ENCODE assay signal across 1 cellular context in the genomic region with DNA sequence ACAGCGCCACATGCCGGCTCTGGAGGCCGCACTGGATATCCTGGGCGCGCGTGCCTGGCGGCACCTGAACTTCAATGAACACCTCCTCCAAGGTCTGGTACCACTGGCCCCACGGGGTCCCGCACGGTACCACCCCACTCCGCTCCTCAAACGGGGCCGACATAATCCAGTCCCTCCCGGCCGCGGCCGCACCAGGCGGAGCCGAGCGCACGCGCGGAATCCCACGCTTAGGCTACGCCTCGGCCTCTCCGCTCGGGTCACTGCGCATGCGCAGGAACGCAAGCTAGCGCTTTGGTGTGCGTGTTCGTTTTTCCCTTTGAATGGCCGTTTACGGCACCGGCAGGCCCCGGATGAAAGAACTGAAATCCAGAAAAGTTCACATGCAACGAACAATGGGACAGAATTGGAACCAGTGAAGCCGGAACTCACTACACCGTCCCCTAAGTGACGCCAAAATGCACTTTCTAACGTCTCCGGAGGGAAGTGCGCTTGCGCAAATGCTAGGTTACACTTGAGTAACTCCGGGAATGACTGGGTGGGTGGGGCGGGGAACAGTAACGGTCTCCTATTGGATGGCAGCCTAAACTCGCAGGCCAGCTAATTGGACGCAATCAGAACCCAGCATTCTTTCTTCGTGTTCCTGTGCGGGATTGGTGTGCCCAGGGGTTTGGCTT.
TF ChIP-seq lines count a peak whose summit lies in the region.

A gene with protein sequence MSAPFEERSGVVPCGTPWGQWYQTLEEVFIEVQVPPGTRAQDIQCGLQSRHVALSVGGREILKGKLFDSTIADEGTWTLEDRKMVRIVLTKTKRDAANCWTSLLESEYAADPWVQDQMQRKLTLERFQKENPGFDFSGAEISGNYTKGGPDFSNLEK (minus strand): TSS at position 215 of the 674 bp plus-strand sequence. CDS start 52 bp downstream, at position 163.

TF ChIP-seq in HepG2, 621 proteins besides CTCF, POLR2A, EP300 and RAD21 (continued from another document and continues in another):
- TF ChIP-seq, protein P1, sequence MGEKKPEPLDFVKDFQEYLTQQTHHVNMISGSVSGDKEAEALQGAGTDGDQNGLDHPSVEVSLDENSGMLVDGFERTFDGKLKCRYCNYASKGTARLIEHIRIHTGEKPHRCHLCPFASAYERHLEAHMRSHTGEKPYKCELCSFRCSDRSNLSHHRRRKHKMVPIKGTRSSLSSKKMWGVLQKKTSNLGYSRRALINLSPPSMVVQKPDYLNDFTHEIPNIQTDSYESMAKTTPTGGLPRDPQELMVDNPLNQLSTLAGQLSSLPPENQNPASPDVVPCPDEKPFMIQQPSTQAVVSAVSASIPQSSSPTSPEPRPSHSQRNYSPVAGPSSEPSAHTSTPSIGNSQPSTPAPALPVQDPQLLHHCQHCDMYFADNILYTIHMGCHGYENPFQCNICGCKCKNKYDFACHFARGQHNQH (CRISPR knock-in tag; IDR thresholded peaks at IDR 0.05) = peak; percentile 82
- TF ChIP-seq ZNF569 (CRISPR knock-in tag; IDR thresholded peaks at IDR 0.05; ENCODE audit: borderline replicate concordance) = no peak
- TF ChIP-seq ZSCAN20 (CRISPR knock-in tag; IDR thresholded peaks at IDR 0.05; ENCODE audit: borderline replicate concordance) = peak; percentile 67; the same call in 1 of the 2 replicates
- TF ChIP-seq, protein P2, sequence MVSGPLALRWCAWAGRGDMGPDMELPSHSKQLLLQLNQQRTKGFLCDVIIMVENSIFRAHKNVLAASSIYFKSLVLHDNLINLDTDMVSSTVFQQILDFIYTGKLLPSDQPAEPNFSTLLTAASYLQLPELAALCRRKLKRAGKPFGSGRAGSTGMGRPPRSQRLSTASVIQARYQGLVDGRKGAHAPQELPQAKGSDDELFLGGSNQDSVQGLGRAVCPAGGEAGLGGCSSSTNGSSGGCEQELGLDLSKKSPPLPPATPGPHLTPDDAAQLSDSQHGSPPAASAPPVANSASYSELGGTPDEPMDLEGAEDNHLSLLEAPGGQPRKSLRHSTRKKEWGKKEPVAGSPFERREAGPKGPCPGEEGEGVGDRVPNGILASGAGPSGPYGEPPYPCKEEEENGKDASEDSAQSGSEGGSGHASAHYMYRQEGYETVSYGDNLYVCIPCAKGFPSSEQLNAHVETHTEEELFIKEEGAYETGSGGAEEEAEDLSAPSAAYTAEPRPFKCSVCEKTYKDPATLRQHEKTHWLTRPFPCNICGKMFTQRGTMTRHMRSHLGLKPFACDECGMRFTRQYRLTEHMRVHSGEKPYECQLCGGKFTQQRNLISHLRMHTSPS (CRISPR knock-in tag; IDR thresholded peaks at IDR 0.05; ENCODE audit: low read depth) = no peak
- TF ChIP-seq ZFP41 (CRISPR knock-in tag; IDR thresholded peaks at IDR 0.05; ENCODE audit: borderline replicate concordance) = peak; percentile 90
- no peak for TF ChIP-seq SIN3B (IDR thresholded peaks at IDR 0.05; ENCODE audit: low read length)
- TF ChIP-seq ZC3H4 (CRISPR knock-in tag; IDR thresholded peaks at IDR 0.05; ENCODE audit: borderline replicate concordance) = peak; percentile 91; the same call in 1 of the 2 replicates
- TF ChIP-seq NCOA1 (CRISPR knock-in tag; IDR thresholded peaks at IDR 0.05) = no peak
- no peak for TF ChIP-seq MAFF (IDR thresholded peaks at IDR 0.05; ENCODE audit: low read depth, low read length)
- peak; percentile 41; the same call in 1 of the 2 replicates for TF ChIP-seq ARHGAP35 (CRISPR knock-in tag; IDR thresholded peaks at IDR 0.05; ENCODE audit: borderline replicate concordance)
- peak; percentile 68; the same call in 1 of the 2 replicates for TF ChIP-seq ZNF264 (CRISPR knock-in tag; IDR thresholded peaks at IDR 0.05)
- no peak; the same call in 1 of the 2 replicates for TF ChIP-seq ZNF878 (CRISPR knock-in tag; IDR thresholded peaks at IDR 0.05)
- no peak for TF ChIP-seq NR2F6 (IDR thresholded peaks at IDR 0.05)
- 0 out of 2 replicates have a peak, but pooled peaks have one; percentile 21 for TF ChIP-seq NR2F6 (CRISPR knock-in tag; IDR thresholded peaks at IDR 0.05)
- TF ChIP-seq, protein P3, sequence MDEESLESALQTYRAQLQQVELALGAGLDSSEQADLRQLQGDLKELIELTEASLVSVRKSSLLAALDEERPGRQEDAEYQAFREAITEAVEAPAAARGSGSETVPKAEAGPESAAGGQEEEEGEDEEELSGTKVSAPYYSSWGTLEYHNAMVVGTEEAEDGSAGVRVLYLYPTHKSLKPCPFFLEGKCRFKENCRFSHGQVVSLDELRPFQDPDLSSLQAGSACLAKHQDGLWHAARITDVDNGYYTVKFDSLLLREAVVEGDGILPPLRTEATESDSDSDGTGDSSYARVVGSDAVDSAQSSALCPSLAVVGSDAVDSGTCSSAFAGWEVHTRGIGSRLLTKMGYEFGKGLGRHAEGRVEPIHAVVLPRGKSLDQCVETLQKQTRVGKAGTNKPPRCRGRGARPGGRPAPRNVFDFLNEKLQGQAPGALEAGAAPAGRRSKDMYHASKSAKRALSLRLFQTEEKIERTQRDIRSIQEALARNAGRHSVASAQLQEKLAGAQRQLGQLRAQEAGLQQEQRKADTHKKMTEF (CRISPR knock-in tag; IDR thresholded peaks at IDR 0.05) = peak; percentile 79
- peak; percentile 84 for TF ChIP-seq ASH2L (IDR thresholded peaks at IDR 0.05; ENCODE audit: insufficient read length, low read depth, low read length)
- TF ChIP-seq ZNF232 (CRISPR knock-in tag; IDR thresholded peaks at IDR 0.05; ENCODE audit: borderline replicate concordance) = peak; percentile 90; the same call in 1 of the 2 replicates
- TF ChIP-seq, protein P4, sequence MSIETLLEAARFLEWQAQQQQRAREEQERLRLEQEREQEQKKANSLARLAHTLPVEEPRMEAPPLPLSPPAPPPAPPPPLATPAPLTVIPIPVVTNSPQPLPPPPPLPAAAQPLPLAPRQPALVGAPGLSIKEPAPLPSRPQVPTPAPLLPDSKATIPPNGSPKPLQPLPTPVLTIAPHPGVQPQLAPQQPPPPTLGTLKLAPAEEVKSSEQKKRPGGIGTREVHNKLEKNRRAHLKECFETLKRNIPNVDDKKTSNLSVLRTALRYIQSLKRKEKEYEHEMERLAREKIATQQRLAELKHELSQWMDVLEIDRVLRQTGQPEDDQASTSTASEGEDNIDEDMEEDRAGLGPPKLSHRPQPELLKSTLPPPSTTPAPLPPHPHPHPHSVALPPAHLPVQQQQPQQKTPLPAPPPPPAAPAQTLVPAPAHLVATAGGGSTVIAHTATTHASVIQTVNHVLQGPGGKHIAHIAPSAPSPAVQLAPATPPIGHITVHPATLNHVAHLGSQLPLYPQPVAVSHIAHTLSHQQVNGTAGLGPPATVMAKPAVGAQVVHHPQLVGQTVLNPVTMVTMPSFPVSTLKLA (IDR thresholded peaks at IDR 0.05) = peak; percentile 14; the same call in 1 of the 2 replicates
- TF ChIP-seq, protein P5, sequence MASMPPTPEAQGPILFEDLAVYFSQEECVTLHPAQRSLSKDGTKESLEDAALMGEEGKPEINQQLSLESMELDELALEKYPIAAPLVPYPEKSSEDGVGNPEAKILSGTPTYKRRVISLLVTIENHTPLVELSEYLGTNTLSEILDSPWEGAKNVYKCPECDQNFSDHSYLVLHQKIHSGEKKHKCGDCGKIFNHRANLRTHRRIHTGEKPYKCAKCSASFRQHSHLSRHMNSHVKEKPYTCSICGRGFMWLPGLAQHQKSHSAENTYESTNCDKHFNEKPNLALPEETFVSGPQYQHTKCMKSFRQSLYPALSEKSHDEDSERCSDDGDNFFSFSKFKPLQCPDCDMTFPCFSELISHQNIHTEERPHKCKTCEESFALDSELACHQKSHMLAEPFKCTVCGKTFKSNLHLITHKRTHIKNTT (CRISPR knock-in tag; IDR thresholded peaks at IDR 0.05) = no peak
- no peak for TF ChIP-seq ZNF446 (CRISPR knock-in tag; IDR thresholded peaks at IDR 0.05)
- TF ChIP-seq, protein P6, sequence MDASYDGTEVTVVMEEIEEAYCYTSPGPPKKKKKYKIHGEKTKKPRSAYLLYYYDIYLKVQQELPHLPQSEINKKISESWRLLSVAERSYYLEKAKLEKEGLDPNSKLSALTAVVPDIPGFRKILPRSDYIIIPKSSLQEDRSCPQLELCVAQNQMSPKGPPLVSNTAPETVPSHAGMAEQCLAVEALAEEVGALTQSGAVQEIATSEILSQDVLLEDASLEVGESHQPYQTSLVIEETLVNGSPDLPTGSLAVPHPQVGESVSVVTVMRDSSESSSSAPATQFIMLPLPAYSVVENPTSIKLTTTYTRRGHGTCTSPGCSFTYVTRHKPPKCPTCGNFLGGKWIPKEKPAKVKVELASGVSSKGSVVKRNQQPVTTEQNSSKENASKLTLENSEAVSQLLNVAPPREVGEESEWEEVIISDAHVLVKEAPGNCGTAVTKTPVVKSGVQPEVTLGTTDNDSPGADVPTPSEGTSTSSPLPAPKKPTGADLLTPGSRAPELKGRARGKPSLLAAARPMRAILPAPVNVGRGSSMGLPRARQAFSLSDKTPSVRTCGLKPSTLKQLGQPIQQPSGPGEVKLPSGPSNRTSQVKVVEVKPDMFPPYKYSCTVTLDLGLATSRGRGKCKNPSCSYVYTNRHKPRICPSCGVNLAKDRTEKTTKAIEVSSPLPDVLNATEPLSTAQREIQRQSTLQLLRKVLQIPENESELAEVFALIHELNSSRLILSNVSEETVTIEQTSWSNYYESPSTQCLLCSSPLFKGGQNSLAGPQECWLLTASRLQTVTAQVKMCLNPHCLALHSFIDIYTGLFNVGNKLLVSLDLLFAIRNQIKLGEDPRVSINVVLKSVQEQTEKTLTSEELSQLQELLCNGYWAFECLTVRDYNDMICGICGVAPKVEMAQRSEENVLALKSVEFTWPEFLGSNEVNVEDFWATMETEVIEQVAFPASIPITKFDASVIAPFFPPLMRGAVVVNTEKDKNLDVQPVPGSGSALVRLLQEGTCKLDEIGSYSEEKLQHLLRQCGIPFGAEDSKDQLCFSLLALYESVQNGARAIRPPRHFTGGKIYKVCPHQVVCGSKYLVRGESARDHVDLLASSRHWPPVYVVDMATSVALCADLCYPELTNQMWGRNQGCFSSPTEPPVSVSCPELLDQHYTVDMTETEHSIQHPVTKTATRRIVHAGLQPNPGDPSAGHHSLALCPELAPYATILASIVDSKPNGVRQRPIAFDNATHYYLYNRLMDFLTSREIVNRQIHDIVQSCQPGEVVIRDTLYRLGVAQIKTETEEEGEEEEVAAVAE (CRISPR knock-in tag; IDR thresholded peaks at IDR 0.05; ENCODE audit: borderline replicate concordance) = no peak
- TF ChIP-seq KDM6A (CRISPR knock-in tag; IDR thresholded peaks at IDR 0.05; ENCODE audit: low read depth) = peak; percentile 28; the same call in 1 of the 2 replicates
- TF ChIP-seq, protein P7, sequence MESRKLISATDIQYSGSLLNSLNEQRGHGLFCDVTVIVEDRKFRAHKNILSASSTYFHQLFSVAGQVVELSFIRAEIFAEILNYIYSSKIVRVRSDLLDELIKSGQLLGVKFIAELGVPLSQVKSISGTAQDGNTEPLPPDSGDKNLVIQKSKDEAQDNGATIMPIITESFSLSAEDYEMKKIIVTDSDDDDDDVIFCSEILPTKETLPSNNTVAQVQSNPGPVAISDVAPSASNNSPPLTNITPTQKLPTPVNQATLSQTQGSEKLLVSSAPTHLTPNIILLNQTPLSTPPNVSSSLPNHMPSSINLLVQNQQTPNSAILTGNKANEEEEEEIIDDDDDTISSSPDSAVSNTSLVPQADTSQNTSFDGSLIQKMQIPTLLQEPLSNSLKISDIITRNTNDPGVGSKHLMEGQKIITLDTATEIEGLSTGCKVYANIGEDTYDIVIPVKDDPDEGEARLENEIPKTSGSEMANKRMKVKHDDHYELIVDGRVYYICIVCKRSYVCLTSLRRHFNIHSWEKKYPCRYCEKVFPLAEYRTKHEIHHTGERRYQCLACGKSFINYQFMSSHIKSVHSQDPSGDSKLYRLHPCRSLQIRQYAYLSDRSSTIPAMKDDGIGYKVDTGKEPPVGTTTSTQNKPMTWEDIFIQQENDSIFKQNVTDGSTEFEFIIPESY (CRISPR knock-in tag; IDR thresholded peaks at IDR 0.05) = no peak
- TF ChIP-seq ZNF343 (CRISPR knock-in tag; IDR thresholded peaks at IDR 0.05) = no peak
- TF ChIP-seq ZNF674 (CRISPR knock-in tag; IDR thresholded peaks at IDR 0.05; ENCODE audit: low read depth) = no peak
- no peak for TF ChIP-seq ZKSCAN8 (CRISPR knock-in tag; IDR thresholded peaks at IDR 0.05; ENCODE audit: borderline replicate concordance)
- TF ChIP-seq, protein P8, sequence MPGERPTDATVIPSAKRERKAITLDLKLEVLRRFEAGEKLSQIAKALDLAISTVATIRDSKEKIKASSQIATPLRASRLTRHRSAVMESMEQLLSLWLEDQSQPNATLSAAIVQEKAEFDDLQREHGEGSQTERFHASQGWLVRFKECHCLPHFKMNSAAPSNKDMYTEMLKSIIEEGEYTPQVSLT (CRISPR knock-in tag; IDR thresholded peaks at IDR 0.05; ENCODE audit: borderline replicate concordance, low read depth) = no peak; the same call in 1 of the 2 replicates
- no peak for TF ChIP-seq ZNF432 (CRISPR knock-in tag; IDR thresholded peaks at IDR 0.05; ENCODE audit: borderline replicate concordance)
- no peak for TF ChIP-seq ZSCAN22 (CRISPR knock-in tag; IDR thresholded peaks at IDR 0.05)
- no peak for TF ChIP-seq ZNF589 (CRISPR knock-in tag; conservative IDR thresholded peaks at IDR 0.05)
- 0 out of 2 replicates have a peak, but pooled peaks have one; percentile 43 for TF ChIP-seq ZNF572 (CRISPR knock-in tag; IDR thresholded peaks at IDR 0.05)
- TF ChIP-seq ZNF775 (CRISPR knock-in tag; IDR thresholded peaks at IDR 0.05; ENCODE audit: borderline replicate concordance) = no peak
- TF ChIP-seq, protein P9, sequence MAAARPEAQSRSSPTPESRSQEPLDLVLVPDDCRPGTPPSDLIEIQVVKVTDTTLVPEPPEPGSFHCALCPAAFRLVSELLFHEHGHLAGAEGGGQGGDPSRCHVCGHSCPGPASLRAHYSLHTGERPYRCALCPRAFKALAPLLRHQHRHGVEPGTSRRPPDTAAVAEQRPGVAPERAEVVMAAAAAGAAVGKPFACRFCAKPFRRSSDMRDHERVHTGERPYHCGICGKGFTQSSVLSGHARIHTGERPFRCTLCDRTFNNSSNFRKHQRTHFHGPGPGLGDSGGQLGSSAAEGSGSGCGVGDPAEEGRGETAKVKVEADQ (CRISPR knock-in tag; IDR thresholded peaks at IDR 0.05; ENCODE audit: borderline replicate concordance) = peak; percentile 57
